In the genomic region with DNA sequence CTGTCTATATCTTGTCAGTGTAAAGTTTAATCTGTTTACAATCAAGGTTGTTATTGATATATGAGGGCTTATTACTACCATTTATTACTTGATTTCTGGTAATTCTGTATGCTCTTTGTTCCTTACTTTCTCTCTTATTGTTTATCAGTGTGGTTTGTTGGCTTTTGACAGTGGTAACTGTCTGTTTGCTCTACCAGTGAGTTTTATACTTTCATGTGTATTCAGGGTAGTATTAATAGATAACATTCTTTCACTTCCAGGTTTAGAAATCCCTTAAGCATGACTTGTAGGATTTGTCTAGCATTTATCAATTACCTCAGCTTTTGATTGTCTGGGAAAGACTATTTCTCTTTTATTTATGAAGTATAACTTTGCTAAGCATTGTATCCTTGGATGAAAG, we compare ENCODE assay signal across 9 cellular contexts. TPM values are rescaled to one million over a fixed set of nuclear protein-coding genes. Genes with fewer than 3 reads are reported as not detected.
"Had no signal": no experiment of that assay in that cellular context is flagged by ENCODE, and none has a peak within 500 bp of the region (broad histone marks: within the 10 kb centered on the region; RNA-seq: fewer than 3 reads in every experiment).

No MANE protein-coding gene starts in this region.

- H3K36me3 Mint-ChIP-seq: IgD-negative memory B cell had no signal

- DNase-seq: H9, HCEC 1CT, KBM-7 had no signal

- H2AFZ ChIP-seq: GM23338 had no signal

- H3K4me1 Mint-ChIP-seq: GM23338, H9, IgD-negative memory B cell had no signal

- H3K27ac Mint-ChIP-seq: GM23338, H9, IgD-negative memory B cell had no signal

- H3K4me3 Mint-ChIP-seq: GM23338, H9, IgD-negative memory B cell had no signal

- H3K4me3 ChIP-seq: GM23338 had no signal

- ATAC-seq: GM23338 had no signal

- H3K4me2 ChIP-seq: GM23338 had no signal

- FAIRE-seq: H1, H54, HTR-8/SVneo had no signal

- H3K9me3 Mint-ChIP-seq: GM23338, H9 had no signal

RNA-seq across cellular contexts. Expression of a gene that starts 37.5 kb away (rescaled TPM):
- total RNA-seq: GM23338, H1, H9, HT-29 had no signal
- polyA plus RNA-seq: GM23338, H1, IgD-negative memory B cell had no signal
